In the genomic region with DNA sequence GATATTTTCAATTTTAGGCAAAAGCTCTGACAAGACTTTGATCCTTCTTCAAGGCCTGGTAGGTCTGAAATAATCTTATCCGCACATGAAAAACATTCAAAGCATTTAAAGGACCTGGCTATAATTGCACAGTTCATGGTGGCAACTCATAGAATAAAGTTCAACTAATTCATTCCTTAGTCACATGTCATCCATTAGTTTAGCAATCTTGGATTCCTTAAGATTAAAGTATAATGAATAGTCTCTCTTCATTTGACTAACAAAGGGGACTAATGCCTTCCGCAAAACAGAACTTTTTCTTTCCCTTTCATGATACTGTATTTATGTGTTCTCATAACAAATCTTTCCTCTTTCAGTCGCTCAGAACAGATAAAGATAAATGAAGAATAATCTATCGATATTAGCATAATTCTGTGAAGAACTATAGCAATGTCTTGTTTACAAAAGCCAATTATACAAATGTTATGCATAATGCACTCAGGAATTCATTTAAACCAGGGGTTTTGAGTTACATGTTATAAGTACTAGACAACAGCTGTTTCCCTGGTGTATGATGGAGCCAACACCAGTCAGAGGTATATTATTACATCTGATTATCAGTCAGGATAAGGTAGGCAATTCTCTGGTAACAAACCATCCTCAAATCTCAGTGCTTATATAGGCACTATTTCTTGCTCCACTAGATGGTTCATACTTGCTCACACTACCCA, we compare ENCODE assay signal across 16 cellular contexts.
A peak's percentile ranks its signal among the peaks of the same experiment; 100 is the strongest.
DNase-seq lines count a peak whose midpoint lies in the region; ATAC-seq and TF ChIP-seq lines count a peak whose summit lies in the region.
"Had no signal": no experiment of that assay in that cellular context is flagged by ENCODE, and none has a peak within 500 bp of the region (broad histone marks: within the 10 kb centered on the region; RNA-seq: fewer than 3 reads in every experiment).

No MANE protein-coding gene starts in this region.

- H3K4me3 ChIP-seq in epithelial cell of proximal tubule (ENCODE audit: low read depth, low read length), result no peak overlapping the region
- H3K4me3 ChIP-seq in mucosa of descending colon, result no peak overlapping the region
- H3K4me3 ChIP-seq: BLaER1, PC-9 had no signal

- no peaks in the 10 kb centered on the region for H3K4me1 ChIP-seq in mucosa of descending colon (ENCODE audit: low read depth)

- H3K36me3 ChIP-seq in mucosa of descending colon (ENCODE audit: low read depth), result no peaks in the 10 kb centered on the region
- H3K36me3 ChIP-seq: BLaER1 had no signal

- peaks cover 4% of the 10 kb centered on the region for H3K9me3 ChIP-seq in mucosa of descending colon

- peak; percentile 32 for DNase-seq in COLO829 (ENCODE audit: low spot score)
- DNase-seq in LHCN-M2 (ENCODE audit: low read depth), result peak; percentile 12
- DNase-seq in epithelial cell of proximal tubule (ENCODE audit: low read depth), result peak; percentile 39
- DNase-seq in mucosa of descending colon, result no peak
- DNase-seq in EL, result no peak
- DNase-seq: DMS153, NCI-H187 treated with DMSO at 0.1 percent for 48 hours, NCI-H2171, NCI-H446 treated with DMSO at 0.1 percent for 48 hours, NCI-H748 treated with DMSO at 0.1 percent for 48 hours, Right ventricle myocardium superior had no signal

- intact Hi-C loops in mucosa of descending colon (cut with DNase I, micrococcal nuclease), result no loop called here

- TF ChIP-seq CTCF in epithelial cell of proximal tubule (conservative IDR thresholded peaks at IDR 0.05; ENCODE audit: low read depth, low read length) (no peak), mucosa of descending colon (IDR thresholded peaks at IDR 0.05) (no peak)

- peak; percentile 7 for ATAC-seq in mucosa of descending colon
- ATAC-seq in HG02571 (IDR thresholded peaks at IDR 0.05; ENCODE audit: unreplicated experiment), result no peak
- no peak for ATAC-seq in HG03442 (IDR thresholded peaks at IDR 0.05; ENCODE audit: unreplicated experiment)
- ATAC-seq in GM18502 (IDR thresholded peaks at IDR 0.05; ENCODE audit: poor library complexity, unreplicated experiment), result no peak

Comparison
In these comparisons a context has a peak if more than half of its experiments do, and no peak if none do; other contexts are left out.
1. DNase-seq: peak in COLO829 (single experiment), LHCN-M2 (single experiment) and epithelial cell of proximal tubule (single experiment); none in mucosa of descending colon (0 of 3) and EL (single experiment).